Comparison of ENCODE assay signal across 9 cellular contexts in genomic region chr15:78316211-78317077, GRCh38. TPM values are rescaled to one million over a fixed set of nuclear protein-coding genes. Genes with fewer than 3 reads are reported as not detected.
A peak's percentile ranks its signal among the peaks of the same experiment; 100 is the strongest.
DNase-seq lines count a peak whose midpoint lies in the region; ATAC-seq, FAIRE-seq and TF ChIP-seq lines count a peak whose summit lies in the region.
"Had no signal": no experiment of that assay in that cellular context is flagged by ENCODE, and none has a peak within 500 bp of the region (broad histone marks: within the 10 kb centered on the region; RNA-seq: fewer than 3 reads in every experiment).

No MANE protein-coding gene starts in this region.

- H3K27me3 Mint-ChIP-seq in neural crest cell (ENCODE audit: low read depth) = peaks cover 26% of the 10 kb centered on the region

- FAIRE-seq in GM12892 (lab: Jason Lieb, UNC) = peak; percentile 30

- H3K4me3 ChIP-seq in HUES6 (ENCODE audit: low read depth, low read length) (no peak overlapping the region), ectodermal cell (ENCODE audit: insufficient read depth, low read depth, low read length) (no peak overlapping the region)

- ATAC-seq in HG03457 (IDR thresholded peaks at IDR 0.05; ENCODE audit: unreplicated experiment) = no peak
- ATAC-seq: CD8-positive, alpha-beta T cell had no signal

- H3K9me3 Mint-ChIP-seq in neural crest cell = no peaks in the 10 kb centered on the region
- H3K9me3 Mint-ChIP-seq: CD8-positive, alpha-beta T cell had no signal

- H3K27ac ChIP-seq in HUES6 (ENCODE audit: low read depth, low read length) (no peak overlapping the region), ectodermal cell (ENCODE audit: insufficient read depth, low read depth, low read length, poor library complexity, severe bottlenecking) (peak overlapping the region; percentile 90)

- H3K27me3 ChIP-seq in HUES6 (ENCODE audit: control insufficient read depth, insufficient read depth, low read length) (no peaks in the 10 kb centered on the region), ectodermal cell (ENCODE audit: control insufficient read depth, insufficient read depth, low read length, poor library complexity, severe bottlenecking) (no peaks in the 10 kb centered on the region)

- H3K4me3 Mint-ChIP-seq in neural crest cell = peak overlapping the region; percentile 64
- H3K4me3 Mint-ChIP-seq: CD8-positive, alpha-beta T cell had no signal

- H3K9ac ChIP-seq in HUES6 (ENCODE audit: low read length) = peak overlapping the region; percentile 35

- H3K4me1 ChIP-seq in HUES6 (ENCODE audit: control insufficient read depth, insufficient read depth, low read length) (peaks cover 23% of the 10 kb centered on the region), ectodermal cell (ENCODE audit: control insufficient read depth, insufficient read depth, low read length) (peaks cover 54% of the 10 kb centered on the region)

- H3K27ac Mint-ChIP-seq in neural crest cell (ENCODE audit: unreplicated experiment) = peak overlapping the region; percentile 99
- H3K27ac Mint-ChIP-seq: CD8-positive, alpha-beta T cell had no signal

- H3K4me1 Mint-ChIP-seq in neural crest cell = peaks cover 67% of the 10 kb centered on the region

- H3K36me3 Mint-ChIP-seq in neural crest cell (ENCODE audit: low read depth) = no peaks in the 10 kb centered on the region
- H3K36me3 Mint-ChIP-seq: CD8-positive, alpha-beta T cell had no signal

- DNase-seq in GM12892 (ENCODE audit: insufficient read length) (no peak), neural crest cell (ENCODE audit: low read depth, low spot score) (peak; percentile 54), NCI-H2227 treated with DMSO at 0.1 percent for 48 hours (lab: John Stamatoyannopoulos, UW) (no peak), HPDE6-E6E7 (ENCODE audit: extremely low spot score) (no peak)
- DNase-seq in activated naive CD4-positive, alpha-beta T cell treated with Interleukin-2 at 50 U/mL for 16 hours = no peak
- DNase-seq: CD8-positive, alpha-beta T cell had no signal

- no peak for TF ChIP-seq CTCF in neural crest cell (conservative IDR thresholded peaks at IDR 0.05)

- H3K36me3 ChIP-seq in HUES6 (ENCODE audit: control insufficient read depth, insufficient read depth, low read length) (no peaks in the 10 kb centered on the region), ectodermal cell (ENCODE audit: control insufficient read depth, insufficient read depth, low read length) (no peaks in the 10 kb centered on the region)

- no peaks in the 10 kb centered on the region for H3K9me3 ChIP-seq in HUES6 (ENCODE audit: control insufficient read depth, insufficient read depth, low read depth, low read length)
- no peaks in the 10 kb centered on the region for H3K9me3 ChIP-seq in ectodermal cell (ENCODE audit: control insufficient read depth, low read length)

- TF ChIP-seq POLR2A in GM12892 (IDR thresholded peaks at IDR 0.05; ENCODE audit: low read depth, low read length) = no peak

- WGBS in ectodermal cell, 2 experiments = 34 to 39% methylated on average over 19 of the region's 19 CpGs

RNA-seq across cellular contexts. Expression of gene SKIC8, which starts 17.0 kb away (rescaled TPM):
- polyA plus RNA-seq in GM12892 (2012; ENCODE audit: missing spikeins) = 81.2 TPM
- polyA plus RNA-seq in ectodermal cell (2013, experiment 1 of 4) = 56.3 TPM
- 57.4 TPM for polyA plus RNA-seq in ectodermal cell (2013, experiment 2 of 4)
- 45.5 TPM for polyA plus RNA-seq in ectodermal cell (2013, experiment 3 of 4)
- 48.3 TPM for polyA plus RNA-seq in ectodermal cell (2013, experiment 4 of 4)
- 55.3 and 56.0 TPM in 2 replicates for total RNA-seq in neural crest cell

RNA-seq across cellular contexts. Expression of gene CRABP1, which starts 23.7 kb away (rescaled TPM):
- polyA plus RNA-seq in GM12892 (2012; ENCODE audit: missing spikeins) = not detected
- polyA plus RNA-seq in ectodermal cell (2013, experiment 1 of 4) = 1,552 TPM
- 959 TPM for polyA plus RNA-seq in ectodermal cell (2013, experiment 2 of 4)
- polyA plus RNA-seq in ectodermal cell (2013, experiment 3 of 4) = 2,069 TPM
- 2,116 TPM for polyA plus RNA-seq in ectodermal cell (2013, experiment 4 of 4)
- total RNA-seq in neural crest cell = 753 and 803 TPM in 2 replicates
- total RNA-seq: CD8-positive, alpha-beta T cell had no signal

RNA-seq across cellular contexts. Expression of gene DNAJA4, which starts 52.1 kb away (rescaled TPM):
- 5.5 TPM for polyA plus RNA-seq in GM12892 (2012; ENCODE audit: missing spikeins)
- 1.3 TPM for polyA plus RNA-seq in ectodermal cell (2013, experiment 1 of 4)
- 2.0 TPM for polyA plus RNA-seq in ectodermal cell (2013, experiment 2 of 4)
- 1.1 TPM for polyA plus RNA-seq in ectodermal cell (2013, experiment 3 of 4)
- polyA plus RNA-seq in ectodermal cell (2013, experiment 4 of 4) = 1.9 TPM
- not detected in 2 replicates for total RNA-seq in neural crest cell
